Comparison of ENCODE assay signal across 8 cellular contexts in the genomic region with DNA sequence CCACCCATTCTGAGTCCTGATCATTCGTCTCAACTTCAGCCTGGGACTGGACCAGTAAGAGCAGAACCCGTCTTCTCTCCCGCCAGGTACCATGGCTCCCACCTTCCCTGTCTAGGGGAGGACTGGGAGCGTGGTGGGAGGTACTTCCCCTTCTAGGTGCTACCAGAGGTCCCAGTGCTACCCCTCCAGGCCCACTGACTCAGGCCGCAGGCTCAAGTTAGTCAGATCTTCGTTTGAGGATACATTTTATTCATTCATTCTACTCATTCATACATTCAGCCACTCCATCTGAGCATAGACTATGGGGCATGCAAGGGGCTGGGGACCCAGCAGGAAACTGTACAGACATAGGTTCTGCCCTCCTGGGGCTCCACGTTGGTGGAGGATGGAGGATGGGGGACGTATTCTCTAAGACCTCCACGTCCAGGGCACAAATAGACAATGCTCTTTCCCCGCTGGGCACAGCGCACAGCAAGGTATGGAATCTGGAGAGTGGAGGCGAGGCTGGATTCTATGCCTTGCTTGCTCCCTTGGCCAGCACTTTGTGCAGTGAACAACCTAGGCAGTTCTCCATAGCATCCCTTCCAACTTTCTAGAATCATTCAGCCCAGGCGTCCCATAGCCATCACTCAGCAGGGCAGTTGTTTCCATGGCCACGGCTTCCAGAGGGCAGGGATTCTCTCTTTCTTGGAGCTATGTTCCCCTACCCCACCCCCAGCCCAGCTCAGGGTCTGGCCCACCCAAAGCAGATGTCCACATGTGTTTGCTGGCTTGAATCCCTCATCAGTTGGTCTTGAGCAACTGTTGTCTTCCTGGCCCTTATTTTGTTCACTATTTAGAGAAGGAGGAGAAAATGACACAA. TPM values are rescaled to one million over a fixed set of nuclear protein-coding genes. Genes with fewer than 3 reads are reported as not detected.
DNase-seq lines count a peak whose midpoint lies in the region; ATAC-seq and TF ChIP-seq lines count a peak whose summit lies in the region.

No MANE protein-coding gene starts in this region.

- H3K27ac ChIP-seq in muscle layer of duodenum (ENCODE audit: low read length) (peak overlapping the region; percentile 83), uterus (peak overlapping the region; percentile 90 to 94)

- peak overlapping the region; percentile 83 for H3K4me3 Mint-ChIP-seq in dendritic cell treated with granulocyte-macrophage colony-stimulating factor and Interleukin-4, amounts not matched to agents 40 ng/mL and 50 ng/mL, for 4 days

- peaks cover 62% of the 10 kb centered on the region for H3K27me3 Mint-ChIP-seq in dendritic cell treated with granulocyte-macrophage colony-stimulating factor and Interleukin-4, amounts not matched to agents 40 ng/mL and 50 ng/mL, for 4 days

- TF ChIP-seq POLR2A in uterus (IDR thresholded peaks at IDR 0.05), result no peak

- peaks cover 77% of the 10 kb centered on the region for H3K4me1 Mint-ChIP-seq in dendritic cell treated with granulocyte-macrophage colony-stimulating factor and Interleukin-4, amounts not matched to agents 40 ng/mL and 50 ng/mL, for 4 days (ENCODE audit: low read depth)

- H3K4me1 ChIP-seq in muscle layer of duodenum (ENCODE audit: control insufficient read depth in 1 of 2, insufficient read depth in 2 of 2, low read length in 2 of 2) (peaks cover 4 to 14% of the 10 kb centered on the region in 2 donors), uterus (peaks cover 7 to 19% of the 10 kb centered on the region in 2 donors)

- no peaks in the 10 kb centered on the region for H3K9me3 Mint-ChIP-seq in dendritic cell treated with granulocyte-macrophage colony-stimulating factor and Interleukin-4, amounts not matched to agents 40 ng/mL and 50 ng/mL, for 4 days

- peaks cover 17% of the 10 kb centered on the region for H3K27me3 ChIP-seq in muscle layer of duodenum (ENCODE audit: low read depth, low read length)
- H3K27me3 ChIP-seq in uterus, result no peaks in the 10 kb centered on the region

- H3K4me3 ChIP-seq in muscle layer of duodenum (ENCODE audit: low read depth in 1 of 2, low read length in 2 of 2), result peak overlapping the region; percentile 48 to 66
- peak overlapping the region; percentile 47 to 80 for H3K4me3 ChIP-seq in uterus

- H3K36me3 ChIP-seq in muscle layer of duodenum (ENCODE audit: control insufficient read depth in 1 of 2, insufficient read depth in 2 of 2, low read length in 2 of 2) (no peaks in the 10 kb centered on the region), uterus (no peaks in the 10 kb centered on the region)

- peak overlapping the region; percentile 83 for H3K27ac Mint-ChIP-seq in dendritic cell treated with granulocyte-macrophage colony-stimulating factor and Interleukin-4, amounts not matched to agents 40 ng/mL and 50 ng/mL, for 4 days

- H3K9me3 ChIP-seq in muscle layer of duodenum (ENCODE audit: control insufficient read depth in 1 of 2, low read length in 2 of 2), result no peaks in the 10 kb centered on the region
- H3K9me3 ChIP-seq in uterus, result no peaks in the 10 kb centered on the region

- TF ChIP-seq CTCF in uterus (IDR thresholded peaks at IDR 0.05), result no peak

- DNase-seq in Right ventricle myocardium superior (peak; percentile 72), cardiac septum (ENCODE audit: low spot score) (no peak), uterus (peak; percentile 62 to 67), NCI-H748 treated with DMSO at 0.1 percent for 48 hours (lab: John Stamatoyannopoulos, UW) (no peak)

- intact Hi-C loops in Right ventricle myocardium superior (cut with DNase I) (no loop called here), cardiac septum (cut with DNase I) (no loop called here), uterus (cut with DNase I; ENCODE audit: low total_unique reads) (no loop called here)
- intact Hi-C loops in dendritic cell treated with granulocyte-macrophage colony-stimulating factor and Interleukin-4, amounts not matched to agents 40 ng/mL and 50 ng/mL, for 4 days (cut with micrococcal nuclease), result no loop called here

- peak; percentile 7 for ATAC-seq in Right ventricle myocardium superior (ENCODE audit: poor library complexity)
- ATAC-seq in HG03469 (IDR thresholded peaks at IDR 0.05; ENCODE audit: unreplicated experiment), result no peak
- ATAC-seq in GM18519 (IDR thresholded peaks at IDR 0.05; ENCODE audit: low FRiP score, unreplicated experiment), result no peak

- H3K36me3 Mint-ChIP-seq in dendritic cell treated with granulocyte-macrophage colony-stimulating factor and Interleukin-4, amounts not matched to agents 40 ng/mL and 50 ng/mL, for 4 days (ENCODE audit: low read depth), result peaks cover 7% of the 10 kb centered on the region

RNA-seq across cellular contexts. Expression of a gene that starts 1.1 kb away (rescaled TPM):
- total RNA-seq in Right ventricle myocardium superior (10.8 TPM), cardiac septum (9.4 TPM), uterus (10 to 100 TPM; 12.6 to 60.3 (median 26.8) TPM)

RNA-seq across cellular contexts. Expression of a gene that starts 27.1 kb away (rescaled TPM):
- total RNA-seq in Right ventricle myocardium superior (76.0 TPM), cardiac septum (126 TPM), uterus (10 to 100 TPM; 18.2 to 74.6 (median 32.0) TPM)

RNA-seq across cellular contexts. Expression of a gene that starts 31.7 kb away (rescaled TPM):
- total RNA-seq in Right ventricle myocardium superior (1.3 TPM), cardiac septum (1.1 TPM), uterus (10 to 100 TPM in 1 of 4 donors, 1 to 10 TPM in 3; 3.3 to 11.1 (median 3.9) TPM)

RNA-seq across cellular contexts. Expression of a gene that starts 49.0 kb away (rescaled TPM):
- total RNA-seq in Right ventricle myocardium superior (2,228 TPM), cardiac septum (3,174 TPM), uterus (1,000 to 10,000 TPM in 3 of 4 donors, 100 to 1,000 TPM in 1; 402 to 1,927 (median 1,615) TPM)

Comparison
In these comparisons a context has a peak if more than half of its experiments do, and no peak if none do; other contexts are left out.
1. DNase-seq: peak in Right ventricle myocardium superior (single experiment) and uterus (2 of 2); none in cardiac septum (single experiment) and NCI-H748 treated with DMSO at 0.1 percent for 48 hours (single experiment).